In genomic region chr1:46113948-46114347, GRCh38 we compare ENCODE assay signal across 29 cellular contexts.
"Had no signal": no experiment of that assay in that cellular context is flagged by ENCODE, and none has a peak within 500 bp of the region (broad histone marks: within the 10 kb centered on the region; RNA-seq: fewer than 3 reads in every experiment).

No MANE protein-coding gene starts in this region.

- ATAC-seq: activated naive CD8-positive, alpha-beta T cell treated with anti-CD3 and anti-CD28 coated beads, Interleukin-2, amount 50 U/mL, for 24 hours; Panc1 had no signal

- H3K4me2 ChIP-seq: SK-N-SH had no signal

- H3K27me3 ChIP-seq: MG63, SJSA1 had no signal

- DNase-seq: activated B cell treated with CpG ODN at 0.5 μM for 24 hours; activated CD4-positive, alpha-beta memory T cell treated with anti-CD3 and anti-CD28 coated beads for 36 hours; activated CD4-positive, alpha-beta T cell treated with anti-CD3 and anti-CD28 coated beads for 4 hours; activated CD4-positive, alpha-beta T cell treated with anti-CD3 and anti-CD28 coated beads, Interleukin-2, amount 50 U/mL, for 1 hour; activated CD4-positive, CD25-positive, alpha-beta regulatory T cell treated with anti-CD3 and anti-CD28 coated beads, Interleukin-2, amount 50 U/mL, for 72 hours; activated CD8-positive, alpha-beta memory T cell treated with anti-CD3 and anti-CD28 coated beads, Interleukin-2, amount 50 U/mL, for 4 hours; activated effector memory CD4-positive, alpha-beta T cell treated with Interleukin-2 at 50 U/mL for 16 hours; activated naive CD4-positive, alpha-beta T cell treated with anti-CD3 and anti-CD28 coated beads, Interleukin-2, amount 10 ng/mL, durations not matched to agents 7 days and 5 days; activated naive CD8-positive, alpha-beta T cell treated with anti-CD3 and anti-CD28 coated beads, Interleukin-2, amount 50 U/mL, for 24 hours; activated T-cell treated with anti-CD3 and anti-CD28 coated beads for 4 hours; activated T-cell treated with anti-CD3 and anti-CD28 coated beads, Interleukin-2, amount 50 U/mL, for 48 hours; anterior cingulate cortex; caudate nucleus; cerebellar nuclear complex; Karpas-422; KBM-7; MG63; NCI-H1105 treated with DMSO at 0.1 percent for 48 hours; NCI-H1436; NCI-H1694; NCI-H1930; NCI-H2081 treated with DMSO at 0.1 percent for 48 hours; NCI-H226; NCI-H524 treated with DMSO at 0.1 percent for 48 hours; SHP77; SK-N-SH had no signal

- H3K4me1 ChIP-seq: SJSA1 had no signal

- H3K27ac ChIP-seq: SJSA1, VCaP had no signal

- H3K36me3 ChIP-seq: MG63, SJSA1 had no signal

- H3K4me3 ChIP-seq: MG63, SJSA1 had no signal

- H3K9me3 ChIP-seq: MG63, SJSA1, SK-N-SH had no signal
